8 cellular contexts compared by ENCODE assay signal in the genomic region with DNA sequence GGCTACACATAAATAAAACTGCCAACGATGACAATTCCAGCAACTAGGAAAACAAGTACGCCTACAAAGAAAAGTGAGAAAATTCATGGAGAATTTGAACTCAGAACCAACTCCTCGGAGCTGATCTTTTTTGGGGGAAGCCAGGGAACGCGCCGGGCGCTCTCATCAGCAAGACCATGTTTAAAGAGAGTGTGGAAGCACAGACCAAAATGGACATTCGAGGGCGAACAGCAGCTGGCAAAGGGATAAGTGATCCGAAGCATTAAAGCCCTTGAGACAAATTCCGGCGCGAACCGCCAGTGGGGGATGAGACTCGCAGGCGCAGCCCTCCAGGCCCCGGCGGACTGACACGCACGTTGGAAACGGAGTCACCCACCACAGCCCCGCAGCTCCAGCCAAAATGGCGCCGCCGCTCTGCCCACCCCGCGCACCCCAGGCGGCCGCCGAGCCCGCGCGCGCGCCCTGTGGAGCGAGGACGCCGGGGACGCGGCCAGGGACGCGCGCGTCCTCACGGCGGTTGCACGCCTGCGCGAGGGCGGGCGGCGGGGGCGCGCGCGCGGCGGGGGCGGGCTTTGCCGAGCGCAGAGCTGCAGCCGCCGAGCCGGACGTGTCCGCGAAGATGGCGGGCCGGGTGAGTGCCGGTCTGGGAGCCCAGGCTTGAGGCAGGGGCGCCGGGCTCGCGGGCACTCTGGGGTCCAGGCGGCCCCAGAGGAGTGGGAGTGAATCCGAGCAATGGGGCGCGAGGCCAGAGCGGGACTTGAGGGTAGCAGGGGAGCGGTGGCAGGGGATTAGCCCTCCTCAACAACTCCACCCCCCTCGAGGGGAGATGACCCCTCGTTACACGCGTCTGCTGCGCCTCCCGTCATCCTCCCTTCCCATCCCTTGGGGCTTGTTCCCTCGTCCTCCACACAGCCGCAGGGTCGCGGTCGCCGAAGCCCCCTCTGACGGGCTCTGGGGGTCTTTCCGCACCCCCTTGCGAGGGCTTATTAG. TPM values are rescaled to one million over a fixed set of nuclear protein-coding genes. Genes with fewer than 3 reads are reported as not detected.
DNase-seq lines count a peak whose midpoint lies in the region; ATAC-seq, FAIRE-seq and TF ChIP-seq lines count a peak whose summit lies in the region.
"Not testable (repeated sequence)": the region's sequence is repeated elsewhere in the genome, so short reads cannot be mapped to it uniquely, and the experiment has no call there.

Gene NSF, plus strand, starts transcription at position 513 of the 990 bp plus-strand sequence. Its CDS starts 107 bp downstream, at position 620.

- no CpG with 5 or more reads among the region's 95 CpGs for WGBS in H1 (ENCODE audit: extremely low coverage in 1 of 2, insufficient coverage in 1 of 2, insufficient read length in 1 of 2, insufficient replicate concordance in 2 of 2, low coverage in 1 of 2, low lambda C conversion rate in 2 of 2, missing lambda C conversion rate in 1 of 2), 2 experiments

- not testable (repeated sequence) for H3K4me1 ChIP-seq in H1 (replicated peaks in 1 of 4; ENCODE audit: control insufficient read depth in 3 of 4, insufficient read depth in 4 of 4, low read length in 3 of 4); left lung

- H4K20me1 ChIP-seq in H1 (replicated peaks in 1 of 2; ENCODE audit: control insufficient read depth in 1 of 2, insufficient read depth in 2 of 2, low read length in 2 of 2), result not testable (repeated sequence)

- H3K9ac ChIP-seq in H1 (replicated peaks in 1 of 4; ENCODE audit: extremely low read depth in 1 of 4, low read depth in 3 of 4, low read length in 3 of 4), result not testable (repeated sequence)

- not testable (repeated sequence) for H3K9me3 ChIP-seq in H1 (ENCODE audit: insufficient read depth in 2 of 2, low read depth in 1 of 2, low read length in 1 of 2); left lung

- H4K91ac ChIP-seq in H1 (replicated peaks; ENCODE audit: insufficient read length, low read length), result not testable (repeated sequence)

- H4K8ac ChIP-seq in H1 (ENCODE audit: extremely low read depth, insufficient read depth, low read length), result not testable (repeated sequence)

- not testable (repeated sequence) for H3K18ac ChIP-seq in H1 (ENCODE audit: extremely low read depth, low read length)

- H2BK120ac ChIP-seq in H1 (replicated peaks; ENCODE audit: low read depth, low read length), result not testable (repeated sequence)

- not testable (repeated sequence) for H3K27me3 ChIP-seq in H1 (replicated peaks in 1 of 4; ENCODE audit: control insufficient read depth in 3 of 4, extremely low read depth in 1 of 4, insufficient read depth in 3 of 4, low read length in 3 of 4); left lung

- not testable (repeated sequence) for H3K4me3 ChIP-seq in H1 (ENCODE audit: extremely low read depth in 1 of 4, insufficient read depth in 2 of 4, low read depth in 3 of 4, low read length in 4 of 4); left lung

- H3K4me2 ChIP-seq in H1 (ENCODE audit: insufficient read depth in 1 of 2, low read depth in 2 of 2, low read length in 2 of 2), result not testable (repeated sequence)

- not testable (repeated sequence) for H3K56ac ChIP-seq in H1 (replicated peaks; ENCODE audit: insufficient read length, low read depth, low read length)

- H4K5ac ChIP-seq in H1 (ENCODE audit: insufficient read length, low read depth, low read length), result not testable (repeated sequence)

- not testable (repeated sequence) for H3K14ac ChIP-seq in H1 (ENCODE audit: insufficient read length)

- TF ChIP-seq CTCF in H1 (IDR thresholded peaks at IDR 0.05; ENCODE audit: control extremely low read depth in 1 of 3, insufficient read depth in 1 of 3, low read depth in 1 of 3, low read length in 3 of 3); left lung (IDR thresholded peaks at IDR 0.05): not testable (repeated sequence)

- not testable (repeated sequence) for H3K79me1 ChIP-seq in H1 (ENCODE audit: low read depth, low read length)

- H2AK5ac ChIP-seq in H1 (ENCODE audit: low read depth, low read length), result not testable (repeated sequence)

- H3K23me2 ChIP-seq in H1 (ENCODE audit: low read depth, low read length), result not testable (repeated sequence)

- not testable (repeated sequence) for TF ChIP-seq EP300 in H1 (IDR thresholded peaks at IDR 0.05; ENCODE audit: borderline replicate concordance in 1 of 2, low read depth in 2 of 2, low read length in 2 of 2)

- H3K36me3 Mint-ChIP-seq in activated CD4-positive, alpha-beta T cell treated with anti-CD3 and anti-CD28 coated beads, Interleukin-2, amount 10 ng/mL, durations not matched to agents 7 days and 5 days (ENCODE audit: low read depth), result not testable (repeated sequence)

- H3K27ac ChIP-seq in H1 (ENCODE audit: low read depth, low read length); left lung: not testable (repeated sequence)

- H3K27ac Mint-ChIP-seq in activated CD4-positive, alpha-beta T cell treated with anti-CD3 and anti-CD28 coated beads, Interleukin-2, amount 10 ng/mL, durations not matched to agents 7 days and 5 days, result not testable (repeated sequence)

- CTCF ChIA-PET in activated CD4-positive, alpha-beta T cell treated with anti-CD3 and anti-CD28 coated beads, Interleukin-2, amount 10 ng/mL, durations not matched to agents 7 days and 5 days (lab: Charles Lee); H1 (lab: Charles Lee; ENCODE audit: partially characterized antibody): not testable (repeated sequence)

- H3K9me3 Mint-ChIP-seq in activated CD4-positive, alpha-beta T cell treated with anti-CD3 and anti-CD28 coated beads, Interleukin-2, amount 10 ng/mL, durations not matched to agents 7 days and 5 days, result not testable (repeated sequence)

- H3K23ac ChIP-seq in H1 (ENCODE audit: insufficient read length), result not testable (repeated sequence)

- not testable (repeated sequence) for H3K4me3 Mint-ChIP-seq in activated CD4-positive, alpha-beta T cell treated with anti-CD3 and anti-CD28 coated beads, Interleukin-2, amount 10 ng/mL, durations not matched to agents 7 days and 5 days

- not testable (repeated sequence) for DNase-seq in A172 (ENCODE audit: low spot score); activated CD4-positive, alpha-beta T cell treated with anti-CD3 and anti-CD28 coated beads, Interleukin-2, amount 10 ng/mL, durations not matched to agents 7 days and 5 days; H1 (ENCODE audit: low read depth in 1 of 2, low spot score in 2 of 2); left lung; sciatic nerve (ENCODE audit: low spot score)

- H3K4ac ChIP-seq in H1 (replicated peaks; ENCODE audit: insufficient read length, low read depth, low read length), result not testable (repeated sequence)

- H2BK12ac ChIP-seq in H1 (ENCODE audit: low read depth, low read length), result not testable (repeated sequence)

- H3K36me3 ChIP-seq in H1 (ENCODE audit: control insufficient read depth in 2 of 4, insufficient read depth in 4 of 4, low read length in 3 of 4); left lung: not testable (repeated sequence)

- H3K4me1 Mint-ChIP-seq in activated CD4-positive, alpha-beta T cell treated with anti-CD3 and anti-CD28 coated beads, Interleukin-2, amount 10 ng/mL, durations not matched to agents 7 days and 5 days, result not testable (repeated sequence)

- peak; percentile 88 for ATAC-seq in GM19324 (IDR thresholded peaks at IDR 0.05; ENCODE audit: low FRiP score, unreplicated experiment)
- peak; percentile 77 for ATAC-seq in HG02623 (IDR thresholded peaks at IDR 0.05; ENCODE audit: unreplicated experiment)
- peak; percentile 51 for ATAC-seq in HG03469 (IDR thresholded peaks at IDR 0.05; ENCODE audit: unreplicated experiment)
- peak; percentile 98 for ATAC-seq in left lung
- ATAC-seq in sciatic nerve, result peak; percentile 96

- POLR2A ChIA-PET in activated CD4-positive, alpha-beta T cell treated with anti-CD3 and anti-CD28 coated beads, Interleukin-2, amount 10 ng/mL, durations not matched to agents 7 days and 5 days (lab: Charles Lee); H1 (lab: Charles Lee; ENCODE audit: partially characterized antibody): not testable (repeated sequence)

- H2BK15ac ChIP-seq in H1 (ENCODE audit: low read length), result not testable (repeated sequence)

- H2AFZ ChIP-seq in H1 (ENCODE audit: low read length), result not testable (repeated sequence)

- TF ChIP-seq POLR2A in H1 (IDR thresholded peaks at IDR 0.05; ENCODE audit: control extremely low read depth in 1 of 2, low read depth in 2 of 2, low read length in 2 of 2), result not testable (repeated sequence)

- FAIRE-seq in H1 (lab: Jason Lieb, UNC), result not testable (repeated sequence)

- intact Hi-C loops in left lung (cut with DNase I); sciatic nerve (cut with DNase I): not testable (repeated sequence)

- not testable (repeated sequence) for H2BK5ac ChIP-seq in H1 (ENCODE audit: low read depth, low read length)

- TF ChIP-seq RAD21 in H1 (IDR thresholded peaks at IDR 0.05 in 1 of 2, conservative IDR thresholded peaks at IDR 0.05 in 1 of 2; ENCODE audit: low read depth in 2 of 2, low read length in 2 of 2), result not testable (repeated sequence)

- H3K27me3 Mint-ChIP-seq in activated CD4-positive, alpha-beta T cell treated with anti-CD3 and anti-CD28 coated beads, Interleukin-2, amount 10 ng/mL, durations not matched to agents 7 days and 5 days, result not testable (repeated sequence)

- not testable (repeated sequence) for H2BK20ac ChIP-seq in H1 (ENCODE audit: low read length)

- H3K79me2 ChIP-seq in H1 (ENCODE audit: control insufficient read depth in 1 of 2, insufficient read depth in 2 of 2, low read length in 2 of 2), result not testable (repeated sequence)

RNA-seq across cellular contexts. Expression of gene NSF, which starts in this region (rescaled TPM):
- 47.6 and 55.9 TPM in 2 replicates for total RNA-seq in A172 (2014; rRNA removed; shearing (Covaris generic))
- 10 to 100 TPM; 49.4 to 50.9 TPM for total RNA-seq in activated CD4-positive, alpha-beta T cell treated with anti-CD3 and anti-CD28 coated beads, Interleukin-2, amount 10 ng/mL, durations not matched to agents 7 days and 5 days
- total RNA-seq in H1 (2021; fragmentation: NEBNext Ultra II Directional; extraction: Animal tissue kit (Norgen Biotek cat#: 25700)), result 27.7 and 30.4 TPM in 2 replicates
- polyA plus RNA-seq in H1 (2011; rRNA removed), result 7.8 and 13.0 TPM in 2 replicates
- polyA plus RNA-seq in H1 (2011; cell fraction: cytosol; rRNA removed), result 12.6 TPM
- 7.8 TPM for polyA plus RNA-seq in H1 (2011; cell fraction: nucleus; rRNA removed)
- polyA plus RNA-seq in H1 (2012, experiment 1 of 2), result 16.2 to 29.7 TPM (median 16.9 TPM) in 4 replicates
- polyA plus RNA-seq in H1 (2012, experiment 2 of 2), result 2.0 TPM
- 9.9 TPM for polyA plus RNA-seq in H1 (2013, experiment 1 of 2)
- 10.2 TPM for polyA plus RNA-seq in H1 (2013, experiment 2 of 2)
- 27.7 and 31.2 TPM in 2 replicates for polyA minus RNA-seq in H1 (2011; rRNA and poly(A)+ RNA removed)
- 10.9 TPM for polyA minus RNA-seq in H1 (2011; cell fraction: cytosol; rRNA and poly(A)+ RNA removed)
- polyA minus RNA-seq in H1 (2011; cell fraction: nucleus; rRNA and poly(A)+ RNA removed), result 45.6 TPM
- total RNA-seq in left lung, result 10 to 100 TPM; 49.6 to 61.8 TPM
- total RNA-seq in sciatic nerve, result 27.8 TPM
